21 cellular contexts compared by ENCODE assay signal in genomic region chr5:158776681-158777080, GRCh38.
DNase-seq lines count a peak whose midpoint lies in the region; ATAC-seq and TF ChIP-seq lines count a peak whose summit lies in the region.
"Had no signal": no experiment of that assay in that cellular context is flagged by ENCODE, and none has a peak within 500 bp of the region (broad histone marks: within the 10 kb centered on the region; RNA-seq: fewer than 3 reads in every experiment).

No MANE protein-coding gene starts in this region.

- peak overlapping the region; percentile 81 for H3K9ac ChIP-seq in mesenchymal stem cell (ENCODE audit: low read length)

- H3K27me3 ChIP-seq in breast epithelium (no peaks in the 10 kb centered on the region), mesenchymal stem cell (ENCODE audit: control insufficient read depth in 1 of 2, insufficient read depth in 1 of 2, low read length in 2 of 2) (no peaks in the 10 kb centered on the region), tibial artery (no peaks in the 10 kb centered on the region)
- H3K27me3 ChIP-seq: left lung had no signal

- no peak overlapping the region for H2BK120ac ChIP-seq in mesenchymal stem cell (ENCODE audit: low read depth, low read length)

- H4K91ac ChIP-seq in mesenchymal stem cell (ENCODE audit: low read length), result no peak overlapping the region

- H3K4me1 Mint-ChIP-seq in IgD-negative memory B cell, result peaks cover 78 to 95% (median 89%) of the 10 kb centered on the region in 3 donors

- TF ChIP-seq CTCF in breast epithelium (IDR thresholded peaks at IDR 0.05), result no peak
- no peak for TF ChIP-seq CTCF in tibial artery (IDR thresholded peaks at IDR 0.05)

- WGBS in mesenchymal stem cell, result 96% methylated on average over 5 of the region's 5 CpGs

- H3K27me3 Mint-ChIP-seq in IgD-negative memory B cell, result peaks cover 1% of the 10 kb centered on the region
- H3K27me3 Mint-ChIP-seq: activated naive CD8-positive, alpha-beta T cell treated with anti-CD3 and anti-CD28 coated beads, Interleukin-2, amount 50 U/mL, for 24 hours had no signal

- no peak overlapping the region for H4K8ac ChIP-seq in mesenchymal stem cell (ENCODE audit: low read length)

- H2BK15ac ChIP-seq in mesenchymal stem cell (ENCODE audit: low read depth, poor library complexity, severe bottlenecking), result no peak overlapping the region

- no peaks in the 10 kb centered on the region for H3K9me3 Mint-ChIP-seq in IgD-negative memory B cell
- H3K9me3 Mint-ChIP-seq: activated naive CD8-positive, alpha-beta T cell treated with anti-CD3 and anti-CD28 coated beads, Interleukin-2, amount 50 U/mL, for 24 hours; endodermal cell; natural killer cell treated with Interleukin-12 subunit alpha and Interleukin-12 subunit beta and Interleukin-15 and Interleukin-18, amount 100 ng/mL, for 72 hours had no signal

- H3K27ac Mint-ChIP-seq in IgD-negative memory B cell, result peak overlapping the region; percentile 86 to 95 (median 94)
- H3K27ac Mint-ChIP-seq: activated CD8-positive, alpha-beta T cell treated with anti-CD3 and anti-CD28 coated beads, Interleukin-2, amount 10 ng/mL, durations not matched to agents 7 days and 5 days; activated naive CD8-positive, alpha-beta T cell treated with anti-CD3 and anti-CD28 coated beads, Interleukin-2, amount 50 U/mL, for 24 hours; endodermal cell; natural killer cell treated with Interleukin-12 subunit alpha and Interleukin-12 subunit beta and Interleukin-15 and Interleukin-18, amount 100 ng/mL, for 72 hours had no signal

- H2AK5ac ChIP-seq in mesenchymal stem cell (ENCODE audit: low read length, severe bottlenecking), result no peak overlapping the region

- H3K36me3 Mint-ChIP-seq in IgD-negative memory B cell, result peaks cover 11% of the 10 kb centered on the region
- H3K36me3 Mint-ChIP-seq: natural killer cell treated with Interleukin-12 subunit alpha and Interleukin-12 subunit beta and Interleukin-15 and Interleukin-18, amount 100 ng/mL, for 72 hours had no signal

- H2BK12ac ChIP-seq in mesenchymal stem cell (ENCODE audit: low read length in 2 of 2), result no peak overlapping the region

- no peak for DNase-seq in breast epithelium (ENCODE audit: low spot score in 2 of 2)
- no peak for DNase-seq in mesenchymal stem cell
- no peak for DNase-seq in tibial artery
- no peak for DNase-seq in posterior cingulate gyrus
- DNase-seq: activated CD8-positive, alpha-beta T cell treated with anti-CD3 and anti-CD28 coated beads, Interleukin-2, amount 10 ng/mL, durations not matched to agents 7 days and 5 days; activated naive CD8-positive, alpha-beta T cell treated with anti-CD3 and anti-CD28 coated beads, Interleukin-2, amount 50 U/mL, for 24 hours; central memory CD4-positive, alpha-beta T cell; endodermal cell; foreskin fibroblast; left lung; NCI-H2029; NCI-H446 treated with DMSO at 0.1 percent for 48 hours; psoas muscle; SHP77; stimulated activated naive CD4-positive, alpha-beta T cell treated with Interleukin-2 at 50 U/mL for 16 hours; WERI-Rb-1 had no signal

- H3K9me3 ChIP-seq in breast epithelium, result no peaks in the 10 kb centered on the region
- no peaks in the 10 kb centered on the region for H3K9me3 ChIP-seq in mesenchymal stem cell (ENCODE audit: control insufficient read depth, low read length)
- H3K9me3 ChIP-seq in tibial artery, result no peaks in the 10 kb centered on the region
- H3K9me3 ChIP-seq: left lung, psoas muscle had no signal

- H3K27ac ChIP-seq in breast epithelium, result peak overlapping the region; percentile 40 to 75
- H3K27ac ChIP-seq in mesenchymal stem cell (ENCODE audit: low read length, poor library complexity, severe bottlenecking), result no peak overlapping the region
- H3K27ac ChIP-seq in tibial artery, result peak overlapping the region; percentile 67 to 72
- H3K27ac ChIP-seq: psoas muscle, WERI-Rb-1 had no signal

- H3K4me3 Mint-ChIP-seq in IgD-negative memory B cell, result peak overlapping the region in 3 of 4 donors; percentile 57 to 81 (median 63)
- H3K4me3 Mint-ChIP-seq: activated CD8-positive, alpha-beta T cell treated with anti-CD3 and anti-CD28 coated beads, Interleukin-2, amount 10 ng/mL, durations not matched to agents 7 days and 5 days; activated naive CD8-positive, alpha-beta T cell treated with anti-CD3 and anti-CD28 coated beads, Interleukin-2, amount 50 U/mL, for 24 hours; endodermal cell; natural killer cell treated with Interleukin-12 subunit alpha and Interleukin-12 subunit beta and Interleukin-15 and Interleukin-18, amount 100 ng/mL, for 72 hours had no signal

- no peak for ATAC-seq in HG02938 (IDR thresholded peaks at IDR 0.05; ENCODE audit: unreplicated experiment)
- no peak for ATAC-seq in HG03135 (IDR thresholded peaks at IDR 0.05; ENCODE audit: unreplicated experiment)
- ATAC-seq: activated CD8-positive, alpha-beta T cell treated with anti-CD3 and anti-CD28 coated beads, Interleukin-2, amount 10 ng/mL, durations not matched to agents 7 days and 5 days; activated naive CD8-positive, alpha-beta T cell treated with anti-CD3 and anti-CD28 coated beads, Interleukin-2, amount 50 U/mL, for 24 hours; HepG2; left lung; natural killer cell treated with Interleukin-12 subunit alpha and Interleukin-12 subunit beta and Interleukin-15 and Interleukin-18, amount 100 ng/mL, for 72 hours; psoas muscle had no signal

- H3K14ac ChIP-seq in mesenchymal stem cell (ENCODE audit: low read length in 2 of 2), result no peak overlapping the region

- H3K4me2 ChIP-seq in mesenchymal stem cell (ENCODE audit: low read length, poor library complexity, severe bottlenecking), result no peak overlapping the region

- no peak overlapping the region for H2AFZ ChIP-seq in mesenchymal stem cell (ENCODE audit: low read depth, low read length)

- no peak for TF ChIP-seq POLR2A in breast epithelium (IDR thresholded peaks at IDR 0.05)

- no peak overlapping the region for H2BK5ac ChIP-seq in mesenchymal stem cell (ENCODE audit: low read depth, low read length, poor library complexity, severe bottlenecking)

- H3K23ac ChIP-seq in mesenchymal stem cell (ENCODE audit: low read length in 2 of 2), result no peak overlapping the region

- H3K4me1 ChIP-seq in breast epithelium (no peaks in the 10 kb centered on the region), mesenchymal stem cell (ENCODE audit: control insufficient read depth, insufficient read depth, low read depth, low read length) (peaks cover 1% of the 10 kb centered on the region), tibial artery (peaks cover 0 to 91% (median 39%) of the 10 kb centered on the region in 4 donors)
- H3K4me1 ChIP-seq: left lung had no signal

- H3K18ac ChIP-seq in mesenchymal stem cell (ENCODE audit: low read depth in 1 of 2, low read length in 2 of 2), result no peak overlapping the region

- H3K4me3 ChIP-seq in breast epithelium, result no peak overlapping the region
- no peak overlapping the region for H3K4me3 ChIP-seq in mesenchymal stem cell (ENCODE audit: insufficient read depth in 1 of 2, low read depth in 1 of 2, low read length in 2 of 2)
- H3K4me3 ChIP-seq in tibial artery, result no peak overlapping the region
- H3K4me3 ChIP-seq: left lung, psoas muscle had no signal

- no peak overlapping the region for H3K4ac ChIP-seq in mesenchymal stem cell (ENCODE audit: low read depth in 1 of 2, low read length in 2 of 2)

- H3K79me1 ChIP-seq in mesenchymal stem cell (replicated peaks; ENCODE audit: low read length, poor library complexity, severe bottlenecking), result no peaks in the 10 kb centered on the region

- intact Hi-C loops in breast epithelium (cut with DNase I; ENCODE audit: low total_unique reads) (no loop called here), tibial artery (cut with DNase I; ENCODE audit: low total_unique reads) (loop anchor here (5.0 kb wide), 1 partner anchor 316 kb away; no protein-coding TSS in a partner anchor), posterior cingulate gyrus (cut with DNase I) (no loop called here)

- H3K36me3 ChIP-seq in breast epithelium, result no peaks in the 10 kb centered on the region
- H3K36me3 ChIP-seq in mesenchymal stem cell (ENCODE audit: control insufficient read depth in 1 of 2, insufficient read depth in 2 of 2, low read depth in 1 of 2, low read length in 2 of 2), result peaks cover 0 to 44% of the 10 kb centered on the region in 2 experiments
- no peaks in the 10 kb centered on the region for H3K36me3 ChIP-seq in tibial artery
- H3K36me3 ChIP-seq: left lung, WERI-Rb-1 had no signal
